In genomic region chr2:190860985-190861721, GRCh38 we compare ENCODE assay signal across 1 cellular context.
TF ChIP-seq lines count a peak whose summit lies in the region.

No MANE protein-coding gene starts in this region.

TF ChIP-seq in SK-N-SH treated with all-trans-retinoic acid at 6 μM for 48 hours, 23 proteins besides CTCF, POLR2A, EP300 and RAD21 (continued from another document):
- TF ChIP-seq ZNF70 (CRISPR knock-in tag; IDR thresholded peaks at IDR 0.05) (no peak), TOX (CRISPR knock-in tag; IDR thresholded peaks at IDR 0.05; ENCODE audit: borderline replicate concordance) (no peak), ESRRG (CRISPR knock-in tag; IDR thresholded peaks at IDR 0.05) (no peak), CSRNP3 (CRISPR knock-in tag; IDR thresholded peaks at IDR 0.05) (no peak), CSDC2 (CRISPR knock-in tag; IDR thresholded peaks at IDR 0.05) (no peak), TCF4 (CRISPR knock-in tag; IDR thresholded peaks at IDR 0.05; ENCODE audit: borderline replicate concordance) (no peak), CREB5 (CRISPR knock-in tag; IDR thresholded peaks at IDR 0.05; ENCODE audit: low read depth) (no peak), PPARA (CRISPR knock-in tag; IDR thresholded peaks at IDR 0.05; ENCODE audit: borderline replicate concordance) (no peak), RARB (CRISPR knock-in tag; IDR thresholded peaks at IDR 0.05) (no peak), SNAI2 (CRISPR knock-in tag; IDR thresholded peaks at IDR 0.05) (no peak), ZFP30 (CRISPR knock-in tag; IDR thresholded peaks at IDR 0.05) (no peak)
- TF ChIP-seq, protein P1, sequence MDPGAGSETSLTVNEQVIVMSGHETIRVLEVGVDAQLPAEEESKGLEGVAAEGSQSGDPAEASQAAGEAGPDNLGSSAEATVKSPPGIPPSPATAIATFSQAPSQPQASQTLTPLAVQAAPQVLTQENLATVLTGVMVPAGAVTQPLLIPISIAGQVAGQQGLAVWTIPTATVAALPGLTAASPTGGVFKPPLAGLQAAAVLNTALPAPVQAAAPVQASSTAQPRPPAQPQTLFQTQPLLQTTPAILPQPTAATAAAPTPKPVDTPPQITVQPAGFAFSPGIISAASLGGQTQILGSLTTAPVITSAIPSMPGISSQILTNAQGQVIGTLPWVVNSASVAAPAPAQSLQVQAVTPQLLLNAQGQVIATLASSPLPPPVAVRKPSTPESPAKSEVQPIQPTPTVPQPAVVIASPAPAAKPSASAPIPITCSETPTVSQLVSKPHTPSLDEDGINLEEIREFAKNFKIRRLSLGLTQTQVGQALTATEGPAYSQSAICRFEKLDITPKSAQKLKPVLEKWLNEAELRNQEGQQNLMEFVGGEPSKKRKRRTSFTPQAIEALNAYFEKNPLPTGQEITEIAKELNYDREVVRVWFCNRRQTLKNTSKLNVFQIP (CRISPR knock-in tag; IDR thresholded peaks at IDR 0.05; ENCODE audit: borderline replicate concordance, low read depth) = no peak
